Comparison of ENCODE assay signal across 23 cellular contexts in genomic region chr4:109764785-109765419, GRCh38. TPM values are rescaled to one million over a fixed set of nuclear protein-coding genes. Genes with fewer than 3 reads are reported as not detected.
"Had no signal": no experiment of that assay in that cellular context is flagged by ENCODE, and none has a peak within 500 bp of the region (broad histone marks: within the 10 kb centered on the region; RNA-seq: fewer than 3 reads in every experiment).

No MANE protein-coding gene starts in this region.

- H3K36me3 Mint-ChIP-seq: naive thymus-derived CD4-positive, alpha-beta T cell; stimulated activated memory B cell treated with anti-CD40 and anti-IgM and Interleukin-4, amounts not matched to agents 10 μg/mL and 1 μg/mL and 100 μg/mL, for 72 hours; type B pancreatic cell had no signal

- H3K27ac Mint-ChIP-seq: effector memory CD8-positive, alpha-beta T cell; naive thymus-derived CD4-positive, alpha-beta T cell; nephron progenitor cell; stimulated activated memory B cell treated with anti-CD40 and anti-IgM and Interleukin-4, amounts not matched to agents 10 μg/mL and 1 μg/mL and 100 μg/mL, for 72 hours; type B pancreatic cell had no signal

- FAIRE-seq: endometrium, kidney had no signal

- DNase-seq: cortex of kidney; effector memory CD8-positive, alpha-beta T cell; erythroblast; esophagus squamous epithelium; foreskin melanocyte; kidney; mesenchymal stem cell; midbrain; naive thymus-derived CD4-positive, alpha-beta T cell; nephron progenitor cell; nucleus accumbens; retina; stimulated activated CD4-positive, alpha-beta T cell treated with anti-CD3 and anti-CD28 coated beads, Interleukin-4, amount 100 ng/mL, for 4 hours; stimulated activated naive CD8-positive, alpha-beta T cell treated with anti-CD3 and anti-CD28 coated beads, Interleukin-15, Interleukin-2, amounts not matched to agents 100 U/mL and 50 U/mL, for 24 hours; substantia nigra; tibial artery had no signal

- H3K36me3 ChIP-seq: cardiac muscle cell, esophagus squamous epithelium, tibial artery had no signal

- H3K9me3 Mint-ChIP-seq: effector memory CD8-positive, alpha-beta T cell; nephron progenitor cell; stimulated activated memory B cell treated with anti-CD40 and anti-IgM and Interleukin-4, amounts not matched to agents 10 μg/mL and 1 μg/mL and 100 μg/mL, for 72 hours; type B pancreatic cell had no signal

- ATAC-seq: effector memory CD8-positive, alpha-beta T cell; naive thymus-derived CD4-positive, alpha-beta T cell; sciatic nerve; stimulated activated memory B cell treated with anti-CD40 and anti-IgM and Interleukin-4, amounts not matched to agents 10 μg/mL and 1 μg/mL and 100 μg/mL, for 72 hours; stimulated activated naive CD8-positive, alpha-beta T cell treated with anti-CD3 and anti-CD28 coated beads, Interleukin-15, Interleukin-2, amounts not matched to agents 100 U/mL and 50 U/mL, for 24 hours had no signal

- H3K27ac ChIP-seq: cardiac muscle cell, esophagus squamous epithelium, testis, tibial artery had no signal

- H3K27me3 ChIP-seq: cardiac muscle cell, esophagus squamous epithelium, testis, tibial artery had no signal

- H3K4me1 ChIP-seq: esophagus squamous epithelium, testis, tibial artery had no signal

- H3K4me1 Mint-ChIP-seq: nephron progenitor cell; stimulated activated memory B cell treated with anti-CD40 and anti-IgM and Interleukin-4, amounts not matched to agents 10 μg/mL and 1 μg/mL and 100 μg/mL, for 72 hours had no signal

- H3K4me3 ChIP-seq: cardiac muscle cell, esophagus squamous epithelium, testis, tibial artery had no signal

- H3K4me3 Mint-ChIP-seq: effector memory CD8-positive, alpha-beta T cell; naive thymus-derived CD4-positive, alpha-beta T cell; nephron progenitor cell; stimulated activated memory B cell treated with anti-CD40 and anti-IgM and Interleukin-4, amounts not matched to agents 10 μg/mL and 1 μg/mL and 100 μg/mL, for 72 hours; type B pancreatic cell had no signal

- H3K9me3 ChIP-seq: esophagus squamous epithelium, testis, tibial artery had no signal

RNA-seq across cellular contexts. Expression of gene CFI, which starts 36.9 kb away (rescaled TPM):
- total RNA-seq: naive thymus-derived CD4-positive, alpha-beta T cell; osteocyte had no signal
- polyA plus RNA-seq: naive thymus-derived CD4-positive, alpha-beta T cell had no signal
